11 cellular contexts compared by ENCODE assay signal in the genomic region with DNA sequence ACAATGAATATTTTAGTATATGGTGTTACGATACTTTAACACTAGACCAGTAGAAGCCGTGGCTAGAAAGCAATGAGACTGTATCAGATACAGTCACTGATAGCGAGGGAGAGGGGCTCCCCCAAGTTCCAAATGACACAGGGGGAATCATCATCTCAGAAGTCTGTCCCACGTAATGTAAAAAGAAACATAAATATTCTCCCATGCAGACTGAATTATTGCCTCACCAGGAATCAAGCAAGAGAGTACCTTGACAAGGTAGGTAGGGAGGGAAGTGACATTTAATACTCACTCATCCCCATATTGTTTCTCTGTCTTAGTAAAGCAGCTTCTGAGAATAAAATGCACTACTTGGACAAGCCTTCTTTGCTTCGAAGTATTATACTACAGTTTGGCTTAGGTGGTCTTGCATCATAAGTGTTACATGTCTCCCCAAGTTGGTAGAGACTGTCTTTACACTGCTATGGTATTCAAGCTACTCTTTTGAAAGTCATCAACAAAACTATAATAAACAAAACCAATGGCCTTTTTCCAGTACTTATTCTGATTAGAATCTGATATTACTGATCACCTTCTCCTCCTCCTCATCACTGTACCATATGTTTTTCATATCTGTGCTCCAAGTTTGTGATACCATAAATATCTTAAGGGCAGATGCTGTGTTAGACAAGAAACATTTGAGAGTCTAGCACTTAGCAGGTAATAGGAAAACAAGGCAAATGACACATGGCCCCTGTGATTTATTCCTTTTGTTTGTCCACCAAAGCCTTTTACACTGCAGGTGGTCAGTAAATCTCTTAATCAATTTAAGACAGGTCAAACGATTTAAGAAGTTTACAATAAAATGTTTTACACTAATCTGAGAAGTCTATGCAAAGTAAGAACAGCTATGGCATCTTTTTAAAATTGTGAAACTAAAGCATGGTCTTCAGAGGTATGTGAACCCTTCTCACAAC. TPM values are rescaled to one million over a fixed set of nuclear protein-coding genes. Genes with fewer than 3 reads are reported as not detected.
A peak's percentile ranks its signal among the peaks of the same experiment; 100 is the strongest.
DNase-seq lines count a peak whose midpoint lies in the region; ATAC-seq and TF ChIP-seq lines count a peak whose summit lies in the region.
"Had no signal": no experiment of that assay in that cellular context is flagged by ENCODE, and none has a peak within 500 bp of the region (broad histone marks: within the 10 kb centered on the region; RNA-seq: fewer than 3 reads in every experiment).

No MANE protein-coding gene starts in this region.

- intact Hi-C loops in esophagus muscularis mucosa (cut with DNase I), result no loop called here
- intact Hi-C loops in ovary (cut with DNase I), result no loop called here

- H3K9ac ChIP-seq in BLaER1 treated with 17β-estradiol and CSF1 and Interleukin-3, amounts not matched to agents 10 nM and 100 nM, result peak overlapping the region; percentile 87 to 96 (median 92)
- H3K9ac ChIP-seq in MM.1S (ENCODE audit: low read length), result no peak overlapping the region

- TF ChIP-seq POLR2A in esophagus muscularis mucosa (IDR thresholded peaks at IDR 0.05; ENCODE audit: low read depth) (no peak), ovary (IDR thresholded peaks at IDR 0.05) (no peak)

- no peak for ATAC-seq in HG02759 (IDR thresholded peaks at IDR 0.05; ENCODE audit: unreplicated experiment)
- ATAC-seq: naive thymus-derived CD4-positive, alpha-beta T cell had no signal

- peak overlapping the region; percentile 77 to 95 (median 89) for H3K4me2 ChIP-seq in BLaER1 treated with 17β-estradiol and CSF1 and Interleukin-3, amounts not matched to agents 10 nM and 100 nM
- peak overlapping the region; percentile 89; the same call in 1 of the 2 replicates for H3K4me2 ChIP-seq in MM.1S (ENCODE audit: low read depth, low read length)

- DNase-seq in MM.1S (no peak), esophagus muscularis mucosa (ENCODE audit: extremely low spot score) (no peak), ovary (no peak), foreskin melanocyte (no peak), hippocampal formation (lab: John Stamatoyannopoulos, UW) (no peak), NCI-H2196 treated with DMSO at 0.1 percent for 48 hours (lab: John Stamatoyannopoulos, UW; ENCODE audit: unreplicated experiment) (no peak)
- DNase-seq: naive thymus-derived CD4-positive, alpha-beta T cell; stimulated activated naive CD4-positive, alpha-beta T cell treated with Interleukin-2 at 50 U/mL for 16 hours; T-helper 9 cell had no signal

- H3K79me2 ChIP-seq in MM.1S (ENCODE audit: low read length), result peaks cover 72% of the 10 kb centered on the region

- H3K27ac ChIP-seq in BLaER1 treated with 17β-estradiol and CSF1 and Interleukin-3, amounts not matched to agents 10 nM and 100 nM, result peak overlapping the region; percentile 88 to 99 (median 92)
- no peak overlapping the region for H3K27ac ChIP-seq in MM.1S (ENCODE audit: low read length)
- peak overlapping the region; percentile 95 to 99 (median 99) for H3K27ac ChIP-seq in esophagus muscularis mucosa (replicated peaks in 1 of 4)
- H3K27ac ChIP-seq in ovary, result peak overlapping the region in 1 of 2 donors; percentile 97

- peaks cover 28 to 63% (median 31%) of the 10 kb centered on the region in 10 experiments for H3K4me1 ChIP-seq in BLaER1 treated with 17β-estradiol and CSF1 and Interleukin-3, amounts not matched to agents 10 nM and 100 nM
- H3K4me1 ChIP-seq in MM.1S (ENCODE audit: low read length) (peaks cover 19% of the 10 kb centered on the region), esophagus muscularis mucosa (peaks cover 56 to 70% (median 65%) of the 10 kb centered on the region in 4 donors), ovary (ENCODE audit: insufficient read depth) (peaks cover 11% of the 10 kb centered on the region)

- no peaks in the 10 kb centered on the region for H3K27me3 ChIP-seq in BLaER1 treated with 17β-estradiol and CSF1 and Interleukin-3, amounts not matched to agents 10 nM and 100 nM
- H3K27me3 ChIP-seq in MM.1S (replicated peaks; ENCODE audit: insufficient read depth, low read length), result no peaks in the 10 kb centered on the region
- no peaks in the 10 kb centered on the region for H3K27me3 ChIP-seq in esophagus muscularis mucosa
- no peaks in the 10 kb centered on the region for H3K27me3 ChIP-seq in ovary

- 36% methylated on average over 6 of the region's 6 CpGs for WGBS in esophagus muscularis mucosa
- 12 to 24% (median 16%) methylated on average over 6 of the region's 6 CpGs for WGBS in ovary, 3 donors

- H3K4me3 ChIP-seq in BLaER1 treated with 17β-estradiol and CSF1 and Interleukin-3, amounts not matched to agents 10 nM and 100 nM, result peak overlapping the region; percentile 79 to 96 (median 84)
- H3K4me3 ChIP-seq in MM.1S (ENCODE audit: low read length) (peak overlapping the region; percentile 86), esophagus muscularis mucosa (peak overlapping the region; percentile 71 to 94 (median 88)), ovary (peak overlapping the region; percentile 77)

- H3F3A ChIP-seq in MM.1S (ENCODE audit: insufficient read depth, low read length), result peaks cover 8% of the 10 kb centered on the region; the same call in 1 of the 2 replicates

- H3K36me3 ChIP-seq in BLaER1 treated with 17β-estradiol and CSF1 and Interleukin-3, amounts not matched to agents 10 nM and 100 nM, result peaks cover 17 to 38% (median 25%) of the 10 kb centered on the region in 11 experiments; a peak in 20 of 22 replicates
- H3K36me3 ChIP-seq in MM.1S (replicated peaks; ENCODE audit: insufficient read depth, low read length) (no peaks in the 10 kb centered on the region), esophagus muscularis mucosa (no peaks in the 10 kb centered on the region), ovary (no peaks in the 10 kb centered on the region)

- TF ChIP-seq EP300 in esophagus muscularis mucosa (IDR thresholded peaks at IDR 0.05), result no peak
- no peak for TF ChIP-seq EP300 in ovary (IDR thresholded peaks at IDR 0.05)

- H4K20me1 ChIP-seq in BLaER1 treated with 17β-estradiol and CSF1 and Interleukin-3, amounts not matched to agents 10 nM and 100 nM, result peaks cover 19 to 58% (median 37%) of the 10 kb centered on the region in 11 experiments; a peak in 21 of 22 replicates
- H4K20me1 ChIP-seq in MM.1S (ENCODE audit: insufficient read depth, low read length), result no peaks in the 10 kb centered on the region

- no peaks in the 10 kb centered on the region for H3K9me3 ChIP-seq in BLaER1 treated with 17β-estradiol and CSF1 and Interleukin-3, amounts not matched to agents 10 nM and 100 nM (replicated peaks in 1 of 11)
- no peaks in the 10 kb centered on the region for H3K9me3 ChIP-seq in MM.1S (replicated peaks; ENCODE audit: insufficient read depth, low read length)
- no peaks in the 10 kb centered on the region for H3K9me3 ChIP-seq in esophagus muscularis mucosa
- H3K9me3 ChIP-seq in ovary, result no peaks in the 10 kb centered on the region

- no peak for TF ChIP-seq CTCF in MM.1S (IDR thresholded peaks at IDR 0.05; ENCODE audit: low read length)
- TF ChIP-seq CTCF in esophagus muscularis mucosa (IDR thresholded peaks at IDR 0.05), result no peak
- TF ChIP-seq CTCF in ovary (IDR thresholded peaks at IDR 0.05), result no peak

- no peaks in the 10 kb centered on the region for H3K9me2 ChIP-seq in MM.1S (replicated peaks; ENCODE audit: insufficient read depth, low read length)

- H2AFZ ChIP-seq in MM.1S (ENCODE audit: low read length), result no peak overlapping the region

RNA-seq across cellular contexts. Expression of gene LAPTM4A, which starts 2.7 kb away (rescaled TPM):
- total RNA-seq in esophagus muscularis mucosa (100 to 1,000 TPM; 154 to 215 (median 192) TPM), ovary (100 to 1,000 TPM; 170 to 307 (median 253) TPM)
- 100 to 1,000 TPM; 440 to 843 TPM for polyA plus RNA-seq in ovary

RNA-seq across cellular contexts. Expression of gene MATN3, which starts 36.3 kb away (rescaled TPM):
- total RNA-seq in esophagus muscularis mucosa, result 1 to 10 TPM in 1 of 4 donors, under 1 TPM in 3; 0.66 to 1.3 (median 0.82) TPM
- total RNA-seq in ovary, result 1 to 10 TPM in 2 of 7 donors, under 1 TPM in 5; 0.34 to 2.5 (median 0.60) TPM
- polyA plus RNA-seq in ovary, result 1 to 10 TPM; 1.4 to 2.2 TPM
- total RNA-seq: naive thymus-derived CD4-positive, alpha-beta T cell had no signal
- polyA plus RNA-seq: naive thymus-derived CD4-positive, alpha-beta T cell had no signal

RNA-seq across cellular contexts. Expression of gene WDR35, which starts 58.9 kb away (rescaled TPM):
- 10 to 100 TPM in 3 of 4 donors, 1 to 10 TPM in 1; 9.4 to 15.0 (median 12.3) TPM for total RNA-seq in esophagus muscularis mucosa
- total RNA-seq in ovary, result 10 to 100 TPM; 12.3 to 19.3 (median 15.2) TPM
- 1 to 10 TPM; 7.1 to 10.0 TPM for polyA plus RNA-seq in ovary
